ENCODE assay signal across 8 cellular contexts in genomic region chr14:95496690-95497241, GRCh38. TPM values are rescaled to one million over a fixed set of nuclear protein-coding genes. Genes with fewer than 3 reads are reported as not detected.
DNase-seq lines count a peak whose midpoint lies in the region; ATAC-seq, FAIRE-seq and TF ChIP-seq lines count a peak whose summit lies in the region.

No MANE protein-coding gene starts in this region.

- no peaks in the 10 kb centered on the region for H3K9me3 ChIP-seq in kidney (ENCODE audit: control insufficient read depth in 1 of 2, low read length in 2 of 2)
- H3K9me3 ChIP-seq in GM23248 (ENCODE audit: low read depth), result no peaks in the 10 kb centered on the region

- no peaks in the 10 kb centered on the region for H4K20me1 ChIP-seq in GM23248 (ENCODE audit: insufficient read depth)

- peaks cover 4% of the 10 kb centered on the region for H3K9me3 Mint-ChIP-seq in T-helper 2 cell treated with Interferon-gamma antibody and Interleukin-4, amounts not matched to agents 5 μg/mL and 100 μg/mL, for 36 hours
- H3K9me3 Mint-ChIP-seq in activated T-helper 2 cell treated with anti-CD3 and anti-CD28 coated beads, Interferon-gamma antibody, Interleukin-2, Interleukin-4, amounts not matched to agents 10 μg/mL and 5 μg/mL and 100 μg/mL, durations not matched to agents 14 hours and 24 hours and 36 hours, result peaks cover 7% of the 10 kb centered on the region

- peak overlapping the region; percentile 77 for H3K4me3 Mint-ChIP-seq in T-helper 2 cell treated with Interferon-gamma antibody and Interleukin-4, amounts not matched to agents 5 μg/mL and 100 μg/mL, for 36 hours
- no peak overlapping the region for H3K4me3 Mint-ChIP-seq in activated T-helper 2 cell treated with anti-CD3 and anti-CD28 coated beads, Interferon-gamma antibody, Interleukin-2, Interleukin-4, amounts not matched to agents 10 μg/mL and 5 μg/mL and 100 μg/mL, durations not matched to agents 14 hours and 24 hours and 36 hours (ENCODE audit: low read depth)

- no peak for TF ChIP-seq CTCF in kidney (IDR thresholded peaks at IDR 0.05; ENCODE audit: borderline replicate concordance, extremely low read depth, insufficient read depth)

- peaks cover 47% of the 10 kb centered on the region for H3K4me1 Mint-ChIP-seq in T-helper 2 cell treated with Interferon-gamma antibody and Interleukin-4, amounts not matched to agents 5 μg/mL and 100 μg/mL, for 36 hours (ENCODE audit: low read depth)
- peaks cover 62% of the 10 kb centered on the region for H3K4me1 Mint-ChIP-seq in activated T-helper 2 cell treated with anti-CD3 and anti-CD28 coated beads, Interferon-gamma antibody, Interleukin-2, Interleukin-4, amounts not matched to agents 10 μg/mL and 5 μg/mL and 100 μg/mL, durations not matched to agents 14 hours and 24 hours and 36 hours (ENCODE audit: low read depth)

- H3K27ac Mint-ChIP-seq in T-helper 2 cell treated with Interferon-gamma antibody and Interleukin-4, amounts not matched to agents 5 μg/mL and 100 μg/mL, for 36 hours, result peak overlapping the region; percentile 41
- H3K27ac Mint-ChIP-seq in activated T-helper 2 cell treated with anti-CD3 and anti-CD28 coated beads, Interferon-gamma antibody, Interleukin-2, Interleukin-4, amounts not matched to agents 10 μg/mL and 5 μg/mL and 100 μg/mL, durations not matched to agents 14 hours and 24 hours and 36 hours, result peak overlapping the region; percentile 24

- H3K9me2 ChIP-seq in GM23248 (ENCODE audit: insufficient read depth), result no peaks in the 10 kb centered on the region

- H3K4me3 ChIP-seq in kidney (ENCODE audit: low read length in 2 of 2), result no peak overlapping the region
- no peak overlapping the region for H3K4me3 ChIP-seq in GM23248

- H3K36me3 Mint-ChIP-seq in T-helper 2 cell treated with Interferon-gamma antibody and Interleukin-4, amounts not matched to agents 5 μg/mL and 100 μg/mL, for 36 hours (ENCODE audit: low read depth), result peaks cover 43% of the 10 kb centered on the region
- peaks cover 43% of the 10 kb centered on the region for H3K36me3 Mint-ChIP-seq in activated T-helper 2 cell treated with anti-CD3 and anti-CD28 coated beads, Interferon-gamma antibody, Interleukin-2, Interleukin-4, amounts not matched to agents 10 μg/mL and 5 μg/mL and 100 μg/mL, durations not matched to agents 14 hours and 24 hours and 36 hours (ENCODE audit: low read depth)

- no peak overlapping the region for H2AFZ ChIP-seq in GM23248

- DNase-seq in T-helper 2 cell treated with Interferon-gamma antibody and Interleukin-4, amounts not matched to agents 5 μg/mL and 100 μg/mL, for 36 hours (ENCODE audit: low spot score), result no peak
- no peak for DNase-seq in T-helper 2 cell
- no peak for DNase-seq in activated T-helper 2 cell treated with anti-CD3 and anti-CD28 coated beads, Interferon-gamma antibody, Interleukin-2, Interleukin-4, amounts not matched to agents 10 μg/mL and 5 μg/mL and 100 μg/mL, durations not matched to agents 14 hours and 24 hours and 36 hours (ENCODE audit: low spot score)
- DNase-seq in kidney, result peak; percentile 46
- no peak for DNase-seq in GM23248
- no peak for DNase-seq in NCI-H1930 (lab: John Stamatoyannopoulos, UW)

- 10 to 21% methylated on average over 4 of the region's 4 CpGs for WGBS in GM23248 (ENCODE audit: low coverage in 1 of 2, low lambda C conversion rate in 2 of 2, missing lambda C conversion rate in 2 of 2), 2 experiments

- H3K27me3 Mint-ChIP-seq in T-helper 2 cell treated with Interferon-gamma antibody and Interleukin-4, amounts not matched to agents 5 μg/mL and 100 μg/mL, for 36 hours (ENCODE audit: low read depth), result no peaks in the 10 kb centered on the region
- H3K27me3 Mint-ChIP-seq in activated T-helper 2 cell treated with anti-CD3 and anti-CD28 coated beads, Interferon-gamma antibody, Interleukin-2, Interleukin-4, amounts not matched to agents 10 μg/mL and 5 μg/mL and 100 μg/mL, durations not matched to agents 14 hours and 24 hours and 36 hours (ENCODE audit: low read depth), result no peaks in the 10 kb centered on the region

- H3K9ac ChIP-seq in kidney (ENCODE audit: low read length in 2 of 2) (no peak overlapping the region), GM23248 (no peak overlapping the region)

- intact Hi-C loops in activated T-helper 2 cell treated with anti-CD3 and anti-CD28 coated beads, Interferon-gamma antibody, Interleukin-2, Interleukin-4, amounts not matched to agents 10 μg/mL and 5 μg/mL and 100 μg/mL, durations not matched to agents 14 hours and 24 hours and 36 hours (cut with micrococcal nuclease), result loop anchor here (5.0 kb wide), 1 partner anchor 34 kb away; no protein-coding TSS in a partner anchor
- intact Hi-C loops in kidney (cut with DNase I), result no loop called here

- no peaks in the 10 kb centered on the region for H3K36me3 ChIP-seq in kidney (ENCODE audit: control insufficient read depth in 1 of 2, insufficient read depth in 2 of 2, low read length in 2 of 2)
- no peaks in the 10 kb centered on the region for H3K36me3 ChIP-seq in GM23248 (ENCODE audit: low read depth)

- no peaks in the 10 kb centered on the region for H3K79me2 ChIP-seq in GM23248 (ENCODE audit: insufficient read depth)

- in situ Hi-C loops in GM23248 (cut with MboI), result no loop called here

- H3K4me2 ChIP-seq in GM23248 (ENCODE audit: unreplicated experiment), result no peak overlapping the region

- H3K27me3 ChIP-seq in GM23248 (replicated peaks; ENCODE audit: insufficient read depth), result no peaks in the 10 kb centered on the region

- peaks cover 0 to 13% of the 10 kb centered on the region in 2 donors for H3K4me1 ChIP-seq in kidney (ENCODE audit: control insufficient read depth in 1 of 2, insufficient read depth in 1 of 2, low read depth in 1 of 2, low read length in 2 of 2)
- peaks cover 23% of the 10 kb centered on the region for H3K4me1 ChIP-seq in GM23248 (ENCODE audit: insufficient read depth)

- FAIRE-seq in kidney (lab: Jason Lieb, UNC), result no peak

- H3K27ac ChIP-seq in kidney (ENCODE audit: low read depth in 2 of 2, low read length in 2 of 2) (no peak overlapping the region), temporal lobe (ENCODE audit: low read depth, low read length) (peak overlapping the region; percentile 41), GM23248 (no peak overlapping the region)

- H3F3A ChIP-seq in GM23248 (ENCODE audit: insufficient read depth), result no peaks in the 10 kb centered on the region; the same call in 1 of the 2 replicates

- ATAC-seq in esophagus mucosa, result no peak

RNA-seq across cellular contexts. Expression of gene SYNE3, which starts 19.7 kb away (rescaled TPM):
- total RNA-seq in activated T-helper 2 cell treated with anti-CD3 and anti-CD28 coated beads, Interferon-gamma antibody, Interleukin-2, Interleukin-4, amounts not matched to agents 10 μg/mL and 5 μg/mL and 100 μg/mL, durations not matched to agents 14 hours and 24 hours and 36 hours, result 36.5 and 40.1 TPM in 2 replicates
- total RNA-seq in kidney (18.5 TPM), temporal lobe (0.98 TPM), esophagus mucosa (1.9 TPM)
- polyA plus RNA-seq in kidney (ENCODE audit: insufficient read depth, low read depth, low replicate concordance) (0.54 TPM), GM23248 (2016; fragmentation: Nextera tagmentation; extraction: Ambion mirVana) (1.2 TPM in 2 replicates)
- 3.8 and 4.8 TPM in 2 replicates for total RNA-seq in GM23248 (2014; rRNA removed; shearing (Covaris generic))

RNA-seq across cellular contexts. Expression of gene GLRX5, which starts 38.1 kb away (rescaled TPM):
- total RNA-seq in activated T-helper 2 cell treated with anti-CD3 and anti-CD28 coated beads, Interferon-gamma antibody, Interleukin-2, Interleukin-4, amounts not matched to agents 10 μg/mL and 5 μg/mL and 100 μg/mL, durations not matched to agents 14 hours and 24 hours and 36 hours, result 32.4 and 39.4 TPM in 2 replicates
- 46.7 TPM for total RNA-seq in kidney
- polyA plus RNA-seq in kidney (ENCODE audit: insufficient read depth, low read depth, low replicate concordance), result 124 TPM
- 20.4 TPM for total RNA-seq in temporal lobe
- 27.8 TPM for total RNA-seq in esophagus mucosa
- total RNA-seq in GM23248 (2014; rRNA removed; shearing (Covaris generic)), result 38.6 and 46.0 TPM in 2 replicates
- polyA plus RNA-seq in GM23248 (2016; fragmentation: Nextera tagmentation; extraction: Ambion mirVana), result 48.7 and 48.9 TPM in 2 replicates
